Comparison of ENCODE assay signal across 8 cellular contexts in the genomic region with DNA sequence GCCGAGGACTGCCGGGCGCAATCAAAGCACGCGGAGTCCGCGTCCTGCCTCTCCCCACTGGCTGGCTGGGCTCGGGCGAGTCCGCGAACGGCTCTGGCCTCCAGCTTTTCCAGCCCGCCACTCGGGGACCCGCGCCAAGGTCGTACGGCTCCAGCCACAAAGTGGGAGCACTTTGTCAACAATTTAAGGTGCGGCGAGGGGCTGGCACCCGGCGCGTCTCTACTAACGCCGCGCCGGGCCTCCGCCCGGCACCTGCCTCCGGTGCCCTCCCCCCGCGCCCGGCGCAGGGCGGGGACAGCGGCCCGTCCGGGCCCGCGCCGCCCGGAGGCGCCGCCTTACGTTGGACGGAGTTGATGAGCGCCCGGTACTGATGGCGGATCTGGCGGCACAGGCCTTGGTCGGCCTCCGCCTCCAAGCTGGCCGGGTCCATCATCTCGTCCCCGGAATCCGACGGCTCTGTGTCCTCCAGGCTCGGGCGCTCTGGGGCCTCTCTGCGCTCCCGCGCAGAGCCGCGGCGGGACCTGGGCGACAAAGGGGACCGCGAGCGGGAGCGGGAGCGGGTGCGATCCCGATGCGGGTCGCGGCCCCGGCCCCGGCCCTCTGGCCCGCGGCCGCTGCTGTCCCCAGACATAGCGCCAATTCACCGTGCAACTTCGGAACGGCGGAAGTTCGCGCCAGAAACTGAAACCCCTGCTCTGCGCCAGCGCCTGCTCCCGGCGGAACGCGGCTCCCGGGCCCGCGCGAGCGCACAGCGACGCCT. TPM values are rescaled to one million over a fixed set of nuclear protein-coding genes. Genes with fewer than 3 reads are reported as not detected.
DNase-seq lines count a peak whose midpoint lies in the region; ATAC-seq and TF ChIP-seq lines count a peak whose summit lies in the region.

Gene NSMCE4A, minus strand, starts transcription at position 683 of the 760 bp plus-strand sequence. Its CDS starts 52 bp downstream, at position 631.

- TF ChIP-seq CTCF in fibroblast of the aortic adventitia (IDR thresholded peaks at IDR 0.05; ENCODE audit: insufficient read depth, low read length) = no peak
- TF ChIP-seq CTCF in nephron progenitor cell (IDR thresholded peaks at IDR 0.05) = peak; percentile 31

- peaks cover 20% of the 10 kb centered on the region for H3K4me1 Mint-ChIP-seq in nephron progenitor cell
- peaks cover 22% of the 10 kb centered on the region for H3K4me1 Mint-ChIP-seq in stimulated activated naive CD8-positive, alpha-beta T cell treated with anti-CD3 and anti-CD28 coated beads, Interleukin-15, Interleukin-2, amounts not matched to agents 100 ng/mL and 50 ng/mL, for 24 hours (ENCODE audit: low read depth)

- peak within 1 kb of the TSS; percentile 87 for H3K4me3 Mint-ChIP-seq in nephron progenitor cell
- H3K4me3 Mint-ChIP-seq in stimulated activated naive CD8-positive, alpha-beta T cell treated with anti-CD3 and anti-CD28 coated beads, Interleukin-15, Interleukin-2, amounts not matched to agents 100 ng/mL and 50 ng/mL, for 24 hours = peak within 1 kb of the TSS; percentile 92

- H3K27me3 Mint-ChIP-seq in nephron progenitor cell (ENCODE audit: low read depth, poor library complexity) = no peaks in the 10 kb centered on the region
- no peaks in the 10 kb centered on the region for H3K27me3 Mint-ChIP-seq in stimulated activated naive CD8-positive, alpha-beta T cell treated with anti-CD3 and anti-CD28 coated beads, Interleukin-15, Interleukin-2, amounts not matched to agents 100 ng/mL and 50 ng/mL, for 24 hours

- H3K9me3 Mint-ChIP-seq in nephron progenitor cell = peaks cover 28% of the 10 kb centered on the region
- H3K9me3 Mint-ChIP-seq in stimulated activated naive CD8-positive, alpha-beta T cell treated with anti-CD3 and anti-CD28 coated beads, Interleukin-15, Interleukin-2, amounts not matched to agents 100 ng/mL and 50 ng/mL, for 24 hours = peaks cover 9% of the 10 kb centered on the region

- no peak within 1 kb of the TSS for H3K27ac Mint-ChIP-seq in nephron progenitor cell
- H3K27ac Mint-ChIP-seq in stimulated activated naive CD8-positive, alpha-beta T cell treated with anti-CD3 and anti-CD28 coated beads, Interleukin-15, Interleukin-2, amounts not matched to agents 100 ng/mL and 50 ng/mL, for 24 hours = peak within 1 kb of the TSS; percentile 68

- H3K4me3 ChIP-seq in fibroblast of the aortic adventitia (ENCODE audit: low read depth, low read length) = peak within 1 kb of the TSS; percentile 77

- peaks cover 55% of the 10 kb centered on the region for H3K36me3 Mint-ChIP-seq in nephron progenitor cell (ENCODE audit: low read depth)
- H3K36me3 Mint-ChIP-seq in stimulated activated naive CD8-positive, alpha-beta T cell treated with anti-CD3 and anti-CD28 coated beads, Interleukin-15, Interleukin-2, amounts not matched to agents 100 ng/mL and 50 ng/mL, for 24 hours (ENCODE audit: low read depth) = peaks cover 27% of the 10 kb centered on the region

- peak; percentile 78 for ATAC-seq in GM21360 (IDR thresholded peaks at IDR 0.05; ENCODE audit: unreplicated experiment)

- DNase-seq in DMS53 (lab: John Stamatoyannopoulos, UW) (peak; percentile 91), HT-29 (ENCODE audit: low spot score) (peak; percentile 79), RPMI7951 (ENCODE audit: low read depth) (peak; percentile 70), fibroblast of the aortic adventitia (ENCODE audit: low read depth) (peak; percentile 66), nephron progenitor cell (peak; percentile 76)
- peak; percentile 63 for DNase-seq in activated effector memory CD4-positive, alpha-beta T cell treated with Interleukin-2 at 50 U/mL for 16 hours

RNA-seq across cellular contexts. Expression of gene NSMCE4A, which starts in this region (rescaled TPM):
- 73.2 and 88.1 TPM in 2 replicates for total RNA-seq in HT-29 (2014; rRNA removed; shearing (Covaris generic))
- 78.8 and 94.9 TPM in 2 replicates for total RNA-seq in RPMI7951 (2014; rRNA removed; shearing (Covaris generic))
- 25.0 and 39.3 TPM in 2 replicates for total RNA-seq in fibroblast of the aortic adventitia (ENCODE audit: low replicate concordance)

Comparison
In these comparisons a context has a peak if more than half of its experiments do, and no peak if none do; other contexts are left out.
1. Peak in every context shown above with its lines: DNase-seq, ATAC-seq and H3K4me3 ChIP-seq.